In the genomic region with DNA sequence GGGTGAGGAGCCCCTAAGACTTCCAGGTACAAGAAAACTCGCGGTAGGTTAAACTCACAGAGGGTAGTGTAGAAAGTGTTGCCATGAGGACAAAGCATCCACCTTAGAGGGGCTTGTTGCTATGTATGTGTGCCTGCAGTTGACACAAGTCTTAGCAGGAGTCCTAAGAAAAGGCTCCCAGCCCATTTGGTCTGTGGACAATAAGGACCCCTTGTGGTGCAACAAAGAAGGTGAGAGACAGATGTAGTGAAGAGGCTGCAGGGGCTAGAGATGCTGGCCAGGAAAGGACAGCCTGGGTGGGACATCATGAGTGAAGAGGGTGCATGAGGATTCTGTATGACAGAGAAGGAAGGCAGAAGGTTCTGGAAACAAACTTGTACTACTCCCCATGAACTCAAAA, we compare ENCODE assay signal across 10 cellular contexts. TPM values are rescaled to one million over a fixed set of nuclear protein-coding genes. Genes with fewer than 3 reads are reported as not detected.
DNase-seq lines count a peak whose midpoint lies in the region; ATAC-seq and TF ChIP-seq lines count a peak whose summit lies in the region.
"Had no signal": no experiment of that assay in that cellular context is flagged by ENCODE, and none has a peak within 500 bp of the region (broad histone marks: within the 10 kb centered on the region; RNA-seq: fewer than 3 reads in every experiment).

No MANE protein-coding gene starts in this region.

- no peaks in the 10 kb centered on the region for H3K79me2 ChIP-seq in GM23248 (ENCODE audit: insufficient read depth)
- no peaks in the 10 kb centered on the region for H3K79me2 ChIP-seq in OCI-LY3 (ENCODE audit: low read length)

- H4K91ac ChIP-seq in mesenchymal stem cell (ENCODE audit: low read length): no peak overlapping the region

- TF ChIP-seq POLR2A in prostate gland (IDR thresholded peaks at IDR 0.05): no peak

- no peak overlapping the region for H3K14ac ChIP-seq in mesenchymal stem cell (ENCODE audit: low read length in 2 of 2)

- peak overlapping the region; percentile 4 for H4K8ac ChIP-seq in mesenchymal stem cell (ENCODE audit: low read length)

- H2BK12ac ChIP-seq in mesenchymal stem cell (ENCODE audit: low read length in 2 of 2): peak overlapping the region in 1 of 2 experiments; percentile 79

- no peaks in the 10 kb centered on the region for H3K9me2 ChIP-seq in GM23248 (ENCODE audit: insufficient read depth)

- H2AFZ ChIP-seq in GM23248: no peak overlapping the region
- H2AFZ ChIP-seq in OCI-LY3 (ENCODE audit: low read depth, low read length): no peak overlapping the region
- no peak overlapping the region for H2AFZ ChIP-seq in mesenchymal stem cell (ENCODE audit: low read depth, low read length)

- H3K9me3 ChIP-seq in GM23248 (ENCODE audit: low read depth): no peaks in the 10 kb centered on the region
- H3K9me3 ChIP-seq in OCI-LY3 (ENCODE audit: insufficient read depth, low read length): peaks cover 6% of the 10 kb centered on the region; the same call in 1 of the 2 replicates
- peaks cover 4% of the 10 kb centered on the region for H3K9me3 ChIP-seq in mesenchymal stem cell (ENCODE audit: control insufficient read depth, low read length)
- H3K9me3 ChIP-seq in prostate gland: no peaks in the 10 kb centered on the region

- DNase-seq in EL: peak; percentile 43
- DNase-seq in GM23248: peak; percentile 58
- DNase-seq in brain microvascular endothelial cell: peak; percentile 13
- peak; percentile 64 for DNase-seq in mesenchymal stem cell
- no peak for DNase-seq in putamen (ENCODE audit: low spot score)
- DNase-seq in prostate gland (ENCODE audit: low spot score): no peak

- in situ Hi-C loops in GM23248 (cut with MboI) (no loop called here), brain microvascular endothelial cell (cut with HindIII; ENCODE audit: low pct_ligation_motif_present, low sequenced_read_pairs) (no loop called here)

- no peak overlapping the region for H3K18ac ChIP-seq in mesenchymal stem cell (ENCODE audit: low read depth in 1 of 2, low read length in 2 of 2)

- TF ChIP-seq CTCF in OCI-LY3 (IDR thresholded peaks at IDR 0.05; ENCODE audit: low read depth, low read length) (peak; percentile 92), brain microvascular endothelial cell (IDR thresholded peaks at IDR 0.05; ENCODE audit: low read depth, low read length, missing control alignments) (peak; percentile 77), prostate gland (IDR thresholded peaks at IDR 0.05) (peak in 2 of 4 experiments; percentile 27 to 31)

- H3K9ac ChIP-seq in GM23248 (no peak overlapping the region), OCI-LY3 (ENCODE audit: low read length) (no peak overlapping the region), mesenchymal stem cell (ENCODE audit: low read length) (no peak overlapping the region)

- H3K4me3 ChIP-seq in GM23248 (no peak overlapping the region), OCI-LY3 (ENCODE audit: low read length) (no peak overlapping the region), brain microvascular endothelial cell (ENCODE audit: low read depth, low read length) (no peak overlapping the region), mesenchymal stem cell (ENCODE audit: insufficient read depth in 1 of 2, low read depth in 1 of 2, low read length in 2 of 2) (no peak overlapping the region), prostate gland (no peak overlapping the region)
- H3K4me3 ChIP-seq: skin epidermis had no signal

- WGBS in GM23248 (ENCODE audit: low coverage in 1 of 2, low lambda C conversion rate in 2 of 2, missing lambda C conversion rate in 2 of 2), 2 experiments: 78 to 89% methylated on average over 2 of the region's 2 CpGs
- 63% methylated on average over 2 of the region's 2 CpGs for WGBS in mesenchymal stem cell
- WGBS in prostate gland: 51% methylated on average over 2 of the region's 2 CpGs

- no peak overlapping the region for H2BK120ac ChIP-seq in mesenchymal stem cell (ENCODE audit: low read depth, low read length)

- ATAC-seq in GM19452 (IDR thresholded peaks at IDR 0.05; ENCODE audit: unreplicated experiment): no peak

- H2AK5ac ChIP-seq in mesenchymal stem cell (ENCODE audit: low read length, severe bottlenecking): no peak overlapping the region

- no peaks in the 10 kb centered on the region for H3F3A ChIP-seq in GM23248 (ENCODE audit: insufficient read depth)

- H3K4ac ChIP-seq in mesenchymal stem cell (ENCODE audit: low read depth in 1 of 2, low read length in 2 of 2): no peak overlapping the region

- H3K4me2 ChIP-seq in GM23248 (ENCODE audit: unreplicated experiment): no peak overlapping the region
- H3K4me2 ChIP-seq in OCI-LY3 (ENCODE audit: low read length): 0 out of 2 replicates have a peak overlapping the region, but pooled peaks have one; percentile 12
- no peak overlapping the region for H3K4me2 ChIP-seq in mesenchymal stem cell (ENCODE audit: low read length, poor library complexity, severe bottlenecking)

- no peaks in the 10 kb centered on the region for H3K79me1 ChIP-seq in mesenchymal stem cell (replicated peaks; ENCODE audit: low read length, poor library complexity, severe bottlenecking)

- H3K4me1 ChIP-seq in GM23248 (ENCODE audit: insufficient read depth) (peaks cover 7% of the 10 kb centered on the region; the same call in 1 of the 2 replicates), OCI-LY3 (ENCODE audit: low read length) (peaks cover 56% of the 10 kb centered on the region), mesenchymal stem cell (ENCODE audit: control insufficient read depth, insufficient read depth, low read depth, low read length) (no peaks in the 10 kb centered on the region), prostate gland (replicated peaks) (no peaks in the 10 kb centered on the region)

- H4K20me1 ChIP-seq in GM23248 (ENCODE audit: insufficient read depth) (no peaks in the 10 kb centered on the region), OCI-LY3 (ENCODE audit: insufficient read depth, low read length) (no peaks in the 10 kb centered on the region)

- intact Hi-C loops in prostate gland (cut with DNase I): loop anchor here (10.0 kb wide), 1 partner anchor 174 kb away; a partner anchor contains a TSS

- no peak overlapping the region for H2BK15ac ChIP-seq in mesenchymal stem cell (ENCODE audit: low read depth, poor library complexity, severe bottlenecking)

- H3K36me3 ChIP-seq in GM23248 (ENCODE audit: low read depth): no peaks in the 10 kb centered on the region
- H3K36me3 ChIP-seq in OCI-LY3 (replicated peaks; ENCODE audit: low read depth, low read length): peaks cover 9% of the 10 kb centered on the region
- no peaks in the 10 kb centered on the region for H3K36me3 ChIP-seq in brain microvascular endothelial cell (replicated peaks)
- H3K36me3 ChIP-seq in mesenchymal stem cell (ENCODE audit: control insufficient read depth in 1 of 2, insufficient read depth in 2 of 2, low read depth in 1 of 2, low read length in 2 of 2): no peaks in the 10 kb centered on the region
- H3K36me3 ChIP-seq in prostate gland: no peaks in the 10 kb centered on the region

- H3K23ac ChIP-seq in mesenchymal stem cell (ENCODE audit: low read length in 2 of 2): no peak overlapping the region

- no peak overlapping the region for H2BK5ac ChIP-seq in mesenchymal stem cell (ENCODE audit: low read depth, low read length, poor library complexity, severe bottlenecking)

- no peak overlapping the region for H3K27ac ChIP-seq in GM23248
- H3K27ac ChIP-seq in OCI-LY3 (ENCODE audit: low read length): no peak overlapping the region
- no peak overlapping the region for H3K27ac ChIP-seq in brain microvascular endothelial cell
- no peak overlapping the region for H3K27ac ChIP-seq in mesenchymal stem cell (ENCODE audit: low read length, poor library complexity, severe bottlenecking)
- H3K27ac ChIP-seq in prostate gland: no peak overlapping the region
- H3K27ac ChIP-seq: skin epidermis had no signal

- H3K27me3 ChIP-seq in GM23248 (replicated peaks; ENCODE audit: insufficient read depth) (no peaks in the 10 kb centered on the region), OCI-LY3 (ENCODE audit: low read depth, low read length) (peaks cover 19% of the 10 kb centered on the region), brain microvascular endothelial cell (replicated peaks) (peaks cover 22% of the 10 kb centered on the region), mesenchymal stem cell (ENCODE audit: control insufficient read depth in 1 of 2, insufficient read depth in 1 of 2, low read length in 2 of 2) (peaks cover 10 to 28% of the 10 kb centered on the region in 2 experiments), prostate gland (replicated peaks; ENCODE audit: insufficient read depth) (no peaks in the 10 kb centered on the region)

RNA-seq across cellular contexts. Expression of a gene that starts 36.3 kb away (rescaled TPM):
- total RNA-seq in GM23248 (2014; rRNA removed; shearing (Covaris generic)): not detected in 2 replicates
- not detected in 2 replicates for polyA plus RNA-seq in GM23248 (2016; fragmentation: Nextera tagmentation; extraction: Ambion mirVana)
- 0.11 TPM for polyA plus RNA-seq in mesenchymal stem cell (2013, experiment 1 of 2)
- polyA plus RNA-seq in mesenchymal stem cell (2013, experiment 2 of 2): not detected
- not detected for total RNA-seq in prostate gland

RNA-seq across cellular contexts. Expression of a gene that starts 38.0 kb away (rescaled TPM):
- not detected in 2 replicates for total RNA-seq in GM23248 (2014; rRNA removed; shearing (Covaris generic))
- not detected in 2 replicates for polyA plus RNA-seq in GM23248 (2016; fragmentation: Nextera tagmentation; extraction: Ambion mirVana)
- 0.04 TPM for polyA plus RNA-seq in mesenchymal stem cell (2013, experiment 1 of 2)
- polyA plus RNA-seq in mesenchymal stem cell (2013, experiment 2 of 2): 0.07 TPM
- total RNA-seq in prostate gland: not detected
- total RNA-seq: T-helper 2 cell treated with Interferon-gamma antibody and Interleukin-4, amounts not matched to agents 100 ng/mL and 5 ng/mL, for 36 hours had no signal

RNA-seq across cellular contexts. Expression of a gene that starts 56.8 kb away (rescaled TPM):
- 0.25 TPM in 1 of 2 replicates, not detected in the other for total RNA-seq in GM23248 (2014; rRNA removed; shearing (Covaris generic))
- not detected in 2 replicates for polyA plus RNA-seq in GM23248 (2016; fragmentation: Nextera tagmentation; extraction: Ambion mirVana)
- polyA plus RNA-seq in mesenchymal stem cell (2013, experiment 1 of 2): not detected
- not detected for polyA plus RNA-seq in mesenchymal stem cell (2013, experiment 2 of 2)
- not detected for total RNA-seq in prostate gland
- total RNA-seq: T-helper 2 cell treated with Interferon-gamma antibody and Interleukin-4, amounts not matched to agents 100 ng/mL and 5 ng/mL, for 36 hours had no signal

Comparison
In these comparisons a context has a peak if more than half of its experiments do, and no peak if none do; other contexts are left out.
1. DNase-seq: peak in EL (single experiment), GM23248 (single experiment), brain microvascular endothelial cell (single experiment) and mesenchymal stem cell (single experiment); none in putamen (single experiment) and prostate gland (single experiment).